Comparison of ENCODE assay signal across 2 cellular contexts in genomic region chr21:41133896-41134522, GRCh38.
TF ChIP-seq lines count a peak whose summit lies in the region.

No MANE protein-coding gene starts in this region.

TF ChIP-seq in K562, 482 proteins besides CTCF, POLR2A, EP300 and RAD21 (continued from another document):
- no peak for TF ChIP-seq JUNB (CRISPR knock-in tag; conservative IDR thresholded peaks at IDR 0.05)

TF ChIP-seq in HepG2, 621 proteins besides CTCF, POLR2A, EP300 and RAD21 (continued from another document):
- TF ChIP-seq ZBTB1 (CRISPR knock-in tag; IDR thresholded peaks at IDR 0.05; ENCODE audit: borderline replicate concordance) (no peak), DZIP1 (CRISPR knock-in tag; IDR thresholded peaks at IDR 0.05) (no peak), SMC3 (IDR thresholded peaks at IDR 0.05; ENCODE audit: low read length) (peak; percentile 36; the same call in 1 of the 2 replicates), STAG1 (CRISPR knock-in tag; IDR thresholded peaks at IDR 0.05) (peak; percentile 35), TFE3 (CRISPR knock-in tag; IDR thresholded peaks at IDR 0.05) (no peak), RFXANK (CRISPR knock-in tag; IDR thresholded peaks at IDR 0.05) (no peak)
